ENCODE assay signal across 14 cellular contexts in genomic region chr12:27260746-27261145, GRCh38. TPM values are rescaled to one million over a fixed set of nuclear protein-coding genes. Genes with fewer than 3 reads are reported as not detected.
DNase-seq lines count a peak whose midpoint lies in the region; ATAC-seq and TF ChIP-seq lines count a peak whose summit lies in the region.
"Had no signal": no experiment of that assay in that cellular context is flagged by ENCODE, and none has a peak within 500 bp of the region (broad histone marks: within the 10 kb centered on the region; RNA-seq: fewer than 3 reads in every experiment).

No MANE protein-coding gene starts in this region.

- H3K9me3 Mint-ChIP-seq in HFFc6 = no peaks in the 10 kb centered on the region

- TF ChIP-seq CTCF in HFFc6 (IDR thresholded peaks at IDR 0.05) (no peak), brain microvascular endothelial cell (IDR thresholded peaks at IDR 0.05; ENCODE audit: low read depth, low read length, missing control alignments) (no peak), right atrium auricular region (IDR thresholded peaks at IDR 0.05) (no peak), stomach (IDR thresholded peaks at IDR 0.05) (no peak)

- H3K4me3 Mint-ChIP-seq in HFFc6 = peak overlapping the region; percentile 32; the same call in 1 of the 2 replicates
- H3K4me3 Mint-ChIP-seq: T-helper 1 cell treated with Interleukin-12 subunit alpha and Interleukin-12 subunit beta and Interleukin-4 antibody, amounts not matched to agents 30 μg/mL and 1 μg/mL, for 36 hours had no signal

- no peaks in the 10 kb centered on the region for H3K36me3 Mint-ChIP-seq in HFFc6 (ENCODE audit: low read depth)

- TF ChIP-seq POLR2A in stomach (IDR thresholded peaks at IDR 0.05) = no peak

- H3K9me3 ChIP-seq in right atrium auricular region (no peaks in the 10 kb centered on the region), stomach (no peaks in the 10 kb centered on the region)

- H3K27ac Mint-ChIP-seq in HFFc6 = peak overlapping the region; percentile 27
- H3K27ac Mint-ChIP-seq: T-helper 1 cell treated with Interleukin-12 subunit alpha and Interleukin-12 subunit beta and Interleukin-4 antibody, amounts not matched to agents 30 μg/mL and 1 μg/mL, for 36 hours had no signal

- peaks cover 2% of the 10 kb centered on the region; the same call in 1 of the 2 replicates for H3K27me3 Mint-ChIP-seq in HFFc6 (ENCODE audit: insufficient read depth)

- DNase-seq in HFFc6 = no peak
- no peak for DNase-seq in brain microvascular endothelial cell
- no peak for DNase-seq in right atrium auricular region (ENCODE audit: low spot score)
- DNase-seq in stomach = no peak
- no peak for DNase-seq in left colon
- DNase-seq in stimulated activated CD4-positive, alpha-beta T cell treated with anti-CD3 and anti-CD28 coated beads, Interleukin-4, amount 100 ng/mL, for 24 hours = no peak
- DNase-seq: activated T-cell treated with anti-CD3 and anti-CD28 coated beads, Interleukin-2, amount 50 U/mL, for 1 hour; effector CD4-positive, alpha-beta T cell; kidney; NCI-H774 had no signal

- no peak for TF ChIP-seq EP300 in stomach (IDR thresholded peaks at IDR 0.05)

- H3K27me3 ChIP-seq in brain microvascular endothelial cell (replicated peaks) (no peaks in the 10 kb centered on the region), right atrium auricular region (no peaks in the 10 kb centered on the region), stomach (no peaks in the 10 kb centered on the region)

- in situ Hi-C loops in brain microvascular endothelial cell (cut with HindIII; ENCODE audit: low pct_ligation_motif_present, low sequenced_read_pairs) = no loop called here

- ATAC-seq in left colon (no peak), GM21576 (IDR thresholded peaks at IDR 0.05; ENCODE audit: unreplicated experiment) (no peak), HG03095 (IDR thresholded peaks at IDR 0.05; ENCODE audit: unreplicated experiment) (no peak)

- peaks cover 42% of the 10 kb centered on the region for H3K4me1 Mint-ChIP-seq in HFFc6 (ENCODE audit: low read depth)

- H3K27ac ChIP-seq in brain microvascular endothelial cell (peak overlapping the region; percentile 27), right atrium auricular region (peak overlapping the region; percentile 49 to 74), stomach (peak overlapping the region in 4 of 5 donors; percentile 54 to 72 (median 64))
- H3K27ac ChIP-seq: KMS-11 had no signal

- no peaks in the 10 kb centered on the region for H3K36me3 ChIP-seq in brain microvascular endothelial cell (replicated peaks)
- peaks cover 11% of the 10 kb centered on the region for H3K36me3 ChIP-seq in right atrium auricular region
- no peaks in the 10 kb centered on the region for H3K36me3 ChIP-seq in stomach

- 54 to 69% (median 63%) methylated on average over 4 of the region's 4 CpGs for WGBS in stomach, 5 donors

- peaks cover 0 to 52% of the 10 kb centered on the region in 2 donors for H3K4me1 ChIP-seq in right atrium auricular region
- H3K4me1 ChIP-seq in stomach = peaks cover 10 to 57% (median 28%) of the 10 kb centered on the region in 4 donors

- H3K4me3 ChIP-seq in brain microvascular endothelial cell (ENCODE audit: low read depth, low read length) = no peak overlapping the region
- no peak overlapping the region for H3K4me3 ChIP-seq in right atrium auricular region
- no peak overlapping the region for H3K4me3 ChIP-seq in stomach

- intact Hi-C loops in stomach (cut with DNase I; ENCODE audit: low total_unique reads) = no loop called here
- intact Hi-C loops in left colon (cut with DNase I, micrococcal nuclease) = no loop called here

RNA-seq across cellular contexts. Expression of gene STK38L, which starts 16.7 kb away (rescaled TPM):
- total RNA-seq in HFFc6 (2021; fragmentation: NEBNext Ultra II Directional; extraction: Animal tissue kit (Norgen Biotek cat#: 25700)) = 10 to 100 TPM in 4 of 6 experiments, 1 to 10 TPM in 2; 8.2 to 12.6 (median 10.9) TPM
- 10 to 100 TPM; 65.9 to 93.2 TPM for total RNA-seq in right atrium auricular region
- 100 to 1,000 TPM in 1 of 5 donors, 10 to 100 TPM in 4; 21.7 to 118 (median 47.8) TPM for total RNA-seq in stomach
- polyA plus RNA-seq in stomach = 10 to 100 TPM in 2 of 3 donors, 1 to 10 TPM in 1; 8.5 to 16.3 (median 12.1) TPM
- 10 to 100 TPM; 34.2 to 67.7 TPM for total RNA-seq in left colon
